9 cellular contexts compared by ENCODE assay signal in genomic region chr4:41142946-41143720, GRCh38.
DNase-seq lines count a peak whose midpoint lies in the region; ATAC-seq and TF ChIP-seq lines count a peak whose summit lies in the region.
"Had no signal": no experiment of that assay in that cellular context is flagged by ENCODE, and none has a peak within 500 bp of the region (broad histone marks: within the 10 kb centered on the region; RNA-seq: fewer than 3 reads in every experiment).

No MANE protein-coding gene starts in this region.

- no peak for TF ChIP-seq CTCF in RWPE2 (IDR thresholded peaks at IDR 0.05; ENCODE audit: poor library complexity, severe bottlenecking)
- TF ChIP-seq CTCF in fibroblast of lung (conservative IDR thresholded peaks at IDR 0.05 in 1 of 2, IDR thresholded peaks at IDR 0.05 in 1 of 2; ENCODE audit: low read depth in 1 of 2, low read length in 2 of 2), result no peak

- H4K8ac ChIP-seq in neuronal stem cell (ENCODE audit: low read depth, low read length), result no peak overlapping the region

- H4K20me1 ChIP-seq in fibroblast of lung (ENCODE audit: control insufficient read depth, extremely low read depth, insufficient read depth, low read length), result no peaks in the 10 kb centered on the region

- H2BK120ac ChIP-seq in neuronal stem cell (ENCODE audit: low read depth, low read length), result no peak overlapping the region

- no peak overlapping the region for H2BK12ac ChIP-seq in neuronal stem cell (ENCODE audit: low read length)

- H3K27ac ChIP-seq in RWPE2 (ENCODE audit: poor library complexity, severe bottlenecking), result peak overlapping the region; percentile 97
- H3K27ac ChIP-seq in fibroblast of lung (ENCODE audit: insufficient read depth, low read length), result peak overlapping the region; percentile 84
- H3K27ac ChIP-seq in neuronal stem cell (replicated peaks; ENCODE audit: low read length), result no peak overlapping the region

- H3K9ac ChIP-seq in fibroblast of lung (ENCODE audit: insufficient read depth, low read length) (peak overlapping the region; percentile 16), neuronal stem cell (ENCODE audit: low read depth, low read length, poor library complexity) (no peak overlapping the region)

- H3K4me3 ChIP-seq in RWPE2 (ENCODE audit: severe bottlenecking) (no peak overlapping the region), fibroblast of lung (replicated peaks in 1 of 4; ENCODE audit: control extremely low read depth in 1 of 4, insufficient read depth in 1 of 4, low read depth in 3 of 4, low read length in 4 of 4) (peak overlapping the region; percentile 18 to 51 (median 36)), neuronal stem cell (ENCODE audit: low read length in 2 of 2) (no peak overlapping the region)

- H3K4ac ChIP-seq in neuronal stem cell (ENCODE audit: low read length), result no peak overlapping the region

- H2AK5ac ChIP-seq in neuronal stem cell (ENCODE audit: low read depth, low read length), result no peak overlapping the region

- in situ Hi-C loops in ACHN (cut with HindIII; ENCODE audit: low pct_ligation_motif_present, low pct_unique_long_range_greater_than_20kb, low sequenced_read_pairs), result no loop called here

- H3K9me3 ChIP-seq in RWPE2 (ENCODE audit: severe bottlenecking), result no peaks in the 10 kb centered on the region
- H3K9me3 ChIP-seq in fibroblast of lung (ENCODE audit: control insufficient read depth, insufficient read depth, low read depth, low read length), result no peaks in the 10 kb centered on the region
- H3K9me3 ChIP-seq in neuronal stem cell (replicated peaks in 1 of 2; ENCODE audit: control insufficient read depth in 2 of 2, insufficient read depth in 1 of 2, low read depth in 1 of 2, low read length in 2 of 2), result no peaks in the 10 kb centered on the region

- ATAC-seq in RWPE2 (ENCODE audit: low read depth) (peak; percentile 74), HG03378 (IDR thresholded peaks at IDR 0.05; ENCODE audit: unreplicated experiment) (no peak), GM18861 (IDR thresholded peaks at IDR 0.05; ENCODE audit: unreplicated experiment) (no peak)

- H3K4me1 ChIP-seq in RWPE2 (ENCODE audit: insufficient read depth, poor library complexity, severe bottlenecking) (peaks cover 60% of the 10 kb centered on the region), fibroblast of lung (ENCODE audit: control insufficient read depth, extremely low read depth, insufficient read depth, low read length) (peaks cover 34% of the 10 kb centered on the region), neuronal stem cell (ENCODE audit: control insufficient read depth in 2 of 2, insufficient read depth in 1 of 2, low read depth in 1 of 2, low read length in 2 of 2) (peaks cover 3 to 16% of the 10 kb centered on the region in 2 donors)

- peaks cover 45% of the 10 kb centered on the region for H3K36me3 ChIP-seq in RWPE2 (ENCODE audit: low read depth)
- no peaks in the 10 kb centered on the region for H3K36me3 ChIP-seq in fibroblast of lung (ENCODE audit: control insufficient read depth, insufficient read depth, low read length)
- H3K36me3 ChIP-seq in neuronal stem cell (replicated peaks in 1 of 2; ENCODE audit: control insufficient read depth in 2 of 2, insufficient read depth in 2 of 2, low read length in 2 of 2), result no peaks in the 10 kb centered on the region

- H2BK15ac ChIP-seq in neuronal stem cell (ENCODE audit: low read length), result no peak overlapping the region

- H3K27me3 ChIP-seq in RWPE2 (ENCODE audit: insufficient read depth, poor library complexity, severe bottlenecking) (no peaks in the 10 kb centered on the region), fibroblast of lung (ENCODE audit: control insufficient read depth, insufficient read depth, low read length) (no peaks in the 10 kb centered on the region), neuronal stem cell (ENCODE audit: control insufficient read depth in 3 of 3, insufficient read depth in 3 of 3, low read depth in 1 of 3, low read length in 3 of 3) (no peaks in the 10 kb centered on the region)

- no peak overlapping the region for H4K91ac ChIP-seq in neuronal stem cell (ENCODE audit: low read depth, low read length, poor library complexity)

- peak overlapping the region; percentile 91 for H3K4me2 ChIP-seq in fibroblast of lung (ENCODE audit: extremely low read depth, insufficient read depth, low read length)
- H3K4me2 ChIP-seq in neuronal stem cell (ENCODE audit: insufficient read depth, low read length, poor library complexity, severe bottlenecking), result no peak overlapping the region

- H3K14ac ChIP-seq in neuronal stem cell (ENCODE audit: low read length), result no peak overlapping the region

- no peaks in the 10 kb centered on the region for H3K79me1 ChIP-seq in neuronal stem cell (ENCODE audit: low read depth, low read length)

- WGBS in neuronal stem cell (ENCODE audit: extremely low coverage in 2 of 2, insufficient read length in 2 of 2, insufficient replicate concordance in 1 of 2), 2 donors, result no CpG with 5 or more reads among the region's 7 CpGs

- no peak overlapping the region for H2AFZ ChIP-seq in fibroblast of lung (ENCODE audit: low read length)
- H2AFZ ChIP-seq in neuronal stem cell (ENCODE audit: low read length), result peak overlapping the region; percentile 1

- no peak overlapping the region for H3K18ac ChIP-seq in neuronal stem cell (ENCODE audit: low read length)

- H3K79me2 ChIP-seq in fibroblast of lung (ENCODE audit: control insufficient read depth, insufficient read depth, low read length), result peaks cover 8% of the 10 kb centered on the region

- peak; percentile 90 for DNase-seq in ACHN
- no peak for DNase-seq in RWPE2 (ENCODE audit: low spot score)
- peak; percentile 97 for DNase-seq in fibroblast of lung (ENCODE audit: low read depth in 2 of 2)
- no peak for DNase-seq in neuronal stem cell (ENCODE audit: low spot score)
- no peak for DNase-seq in NAMALWA (ENCODE audit: low spot score)
- no peak for DNase-seq in activated gamma-delta T cell (lab: John Stamatoyannopoulos, UW)
- DNase-seq: CD4-positive, CD25-positive, alpha-beta regulatory T cell had no signal

- no peak overlapping the region for H2BK5ac ChIP-seq in neuronal stem cell (ENCODE audit: low read length)

- H3K23ac ChIP-seq in neuronal stem cell (ENCODE audit: low read depth, low read length, poor library complexity), result no peak overlapping the region

Comparison
In these comparisons a context has a peak if more than half of its experiments do, and no peak if none do; other contexts are left out.
1. DNase-seq: peak in ACHN (single experiment) and fibroblast of lung (2 of 2); none in RWPE2 (single experiment), neuronal stem cell (single experiment), NAMALWA (single experiment) and activated gamma-delta T cell (single experiment).
2. H3K4me3 ChIP-seq: peak in fibroblast of lung (4 of 4); none in RWPE2 (single experiment) and neuronal stem cell (0 of 2).